ENCODE assay signal across 8 cellular contexts in the genomic region with DNA sequence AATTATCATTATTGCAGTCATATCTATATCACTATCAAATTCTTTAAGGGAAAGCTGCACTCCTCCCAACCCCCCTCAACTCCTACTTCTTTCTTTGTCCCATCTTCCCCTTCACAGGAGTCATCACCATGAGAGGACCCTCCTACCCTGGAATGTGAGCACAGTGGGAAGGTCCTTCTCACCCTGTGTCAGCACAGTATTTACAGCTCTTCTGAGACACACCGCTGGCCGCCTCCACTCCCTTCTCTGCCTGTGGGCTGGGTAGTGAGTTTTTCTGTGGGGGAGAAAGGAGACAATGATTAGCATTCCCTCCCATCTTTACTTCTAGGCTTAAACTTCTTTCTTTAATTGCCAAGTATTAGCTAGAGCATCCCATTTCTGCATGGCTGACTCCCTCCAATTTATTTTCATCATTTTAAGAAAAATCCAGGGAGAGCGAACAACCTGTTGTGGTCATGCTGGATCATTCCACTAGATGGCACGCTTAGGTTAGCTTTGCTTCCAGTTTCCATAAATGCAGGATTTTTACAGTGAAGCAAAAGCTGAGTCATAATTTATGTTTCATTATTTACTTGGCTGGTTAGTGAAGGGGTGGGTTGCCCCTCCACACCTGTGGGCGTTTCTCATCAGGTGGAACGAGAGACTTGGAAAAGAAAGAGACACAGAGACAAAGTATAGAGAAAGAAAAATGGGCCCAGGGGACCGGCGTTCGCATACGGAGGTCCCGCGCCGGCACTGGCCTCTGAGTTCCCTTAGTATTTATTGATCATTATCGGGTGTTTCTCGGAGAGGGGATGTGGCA.
DNase-seq lines count a peak whose midpoint lies in the region; ATAC-seq, FAIRE-seq and TF ChIP-seq lines count a peak whose summit lies in the region.

No MANE protein-coding gene starts in this region.

- peak overlapping the region; percentile 77 for H3K4me3 ChIP-seq in OCI-LY3 (ENCODE audit: low read length)
- H3K4me3 ChIP-seq in GM12878: peak overlapping the region; percentile 31; the same call in 1 of the 2 replicates
- peak overlapping the region; percentile 33; the same call in 1 of the 2 replicates for H3K4me3 ChIP-seq in iPS DF 6.9 (ENCODE audit: low read length)

- no peaks in the 10 kb centered on the region for H3K36me3 ChIP-seq in OCI-LY3 (replicated peaks; ENCODE audit: low read depth, low read length)
- no peaks in the 10 kb centered on the region for H3K36me3 ChIP-seq in GM12878 (ENCODE audit: control insufficient read depth in 2 of 2, insufficient read depth in 2 of 2, low read length in 1 of 2)
- no peaks in the 10 kb centered on the region for H3K36me3 ChIP-seq in iPS DF 6.9 (ENCODE audit: control insufficient read depth, insufficient read depth, low read length)

- ATAC-seq in GM21390 (IDR thresholded peaks at IDR 0.05; ENCODE audit: unreplicated experiment) (peak; percentile 91), HG03575 (IDR thresholded peaks at IDR 0.05; ENCODE audit: extremely low read depth, insufficient number of reproducible peaks, low FRiP score, unreplicated experiment) (peak; percentile 90), GM12878 (peak; percentile 95), sciatic nerve (peak; percentile 76)
- ATAC-seq in effector memory CD8-positive, alpha-beta T cell (replicated peaks): no peak

- peaks cover 12% of the 10 kb centered on the region for H3K4me1 ChIP-seq in OCI-LY3 (ENCODE audit: low read length)
- H3K4me1 ChIP-seq in GM12878 (ENCODE audit: control insufficient read depth, insufficient read depth, low read length): 0 out of 2 replicates have a peak, but pooled peaks cover 2% of the 10 kb centered on the region
- peaks cover 2% of the 10 kb centered on the region; the same call in 1 of the 2 replicates for H3K4me1 ChIP-seq in iPS DF 6.9 (ENCODE audit: control insufficient read depth, insufficient read depth, low read length)

- WGBS in GM12878 (ENCODE audit: insufficient coverage, insufficient replicate concordance, low lambda C conversion rate, missing lambda C conversion rate): 16% methylated on average over 15 of the region's 15 CpGs
- no CpG with 5 or more reads among the region's 15 CpGs for WGBS in iPS DF 6.9 (ENCODE audit: insufficient coverage, insufficient read length)

- H4K20me1 ChIP-seq in OCI-LY3 (ENCODE audit: insufficient read depth, low read length): no peaks in the 10 kb centered on the region
- H4K20me1 ChIP-seq in GM12878 (ENCODE audit: control insufficient read depth, insufficient read depth): no peaks in the 10 kb centered on the region

- H3K9ac ChIP-seq in OCI-LY3 (ENCODE audit: low read length) (peak overlapping the region; percentile 53; the same call in 1 of the 2 replicates), GM12878 (ENCODE audit: control insufficient read depth, insufficient read depth, low read length) (no peak overlapping the region)

- POLR2A ChIA-PET in GM12878 (lab: Charles Lee): no interaction called here

- H3K9me3 Mint-ChIP-seq in effector memory CD8-positive, alpha-beta T cell: peaks cover 11 to 16% of the 10 kb centered on the region in 2 donors

- TF ChIP-seq POLR2A in GM12878 (IDR thresholded peaks at IDR 0.05; ENCODE audit: low read depth, low read length): no peak

- no peaks in the 10 kb centered on the region for H3K36me3 Mint-ChIP-seq in effector memory CD8-positive, alpha-beta T cell (ENCODE audit: insufficient read depth)

- BruUV-seq in GM12878 (replicated peaks; lab: Mats Ljungman, UMichigan): no TSS peak

- no peaks in the 10 kb centered on the region for H3K9me3 ChIP-seq in OCI-LY3 (ENCODE audit: insufficient read depth, low read length)
- no peaks in the 10 kb centered on the region for H3K9me3 ChIP-seq in GM12878 (replicated peaks; ENCODE audit: control insufficient read depth, insufficient read depth, low read length)
- no peaks in the 10 kb centered on the region for H3K9me3 ChIP-seq in iPS DF 6.9 (ENCODE audit: control insufficient read depth, insufficient read depth, low read length)

- intact Hi-C loops in GM12878 (cut with micrococcal nuclease; ENCODE audit: unreplicated experiment) (loop anchor here (1.0 to 2.0 kb wide), 4 partner anchors 44 to 452 kb away; no protein-coding TSS in a partner anchor), sciatic nerve (cut with DNase I) (no loop called here)

- RAD21 ChIA-PET in GM12878 (lab: Charles Lee; ENCODE audit: unreplicated experiment): interaction anchor here (1.0 to 3.3 kb wide), 6 partner anchors 43 to 452 kb away, joined by 3 to 27 read pairs (median 5); no protein-coding TSS in a partner anchor

- SMC1A ChIA-PET in GM12878 (lab: Charles Lee; ENCODE audit: uncharacterized antibody, unreplicated experiment): interaction anchor here (1.0 to 3.6 kb wide), 13 partner anchors 20 to 456 kb away, joined by 3 to 24 read pairs (median 4); no protein-coding TSS in a partner anchor

- peak; percentile 95 for FAIRE-seq in GM12878 (lab: Jason Lieb, UNC)

- H3K4me2 ChIP-seq in OCI-LY3 (ENCODE audit: low read length) (peak overlapping the region; percentile 78), GM12878 (ENCODE audit: control insufficient read depth, insufficient read depth) (peak overlapping the region; percentile 53)

- peak; percentile 98 for TF ChIP-seq RAD21 in GM12878 (IDR thresholded peaks at IDR 0.05; ENCODE audit: insufficient read depth, low read depth, low read length)

- H3K79me2 ChIP-seq in OCI-LY3 (ENCODE audit: low read length): no peaks in the 10 kb centered on the region
- H3K79me2 ChIP-seq in GM12878 (ENCODE audit: control insufficient read depth, insufficient read depth, low read length): no peaks in the 10 kb centered on the region

- in situ Hi-C loops in GM12878 (cut with MboI): loop anchor here (5.0 kb wide), 1 partner anchor 399 kb away; no protein-coding TSS in a partner anchor

- H3K4me3 Mint-ChIP-seq in effector memory CD8-positive, alpha-beta T cell: peak overlapping the region in 1 of 2 donors; percentile 52

- TF ChIP-seq CTCF in OCI-LY3 (IDR thresholded peaks at IDR 0.05; ENCODE audit: low read depth, low read length): peak; percentile 82
- TF ChIP-seq CTCF in GM12878 (IDR thresholded peaks at IDR 0.05 in 2 of 3, conservative IDR thresholded peaks at IDR 0.05 in 1 of 3; ENCODE audit: control insufficient read depth in 2 of 3, extremely low read depth in 1 of 3, insufficient read depth in 1 of 3, low read depth in 3 of 3, low read length in 3 of 3): peak; percentile 69 to 86 (median 79)

- CTCF ChIA-PET in GM12878 (lab: Yijun Ruan, JAX): interaction anchor here (0.7 to 3.3 kb wide), 27 partner anchors 8 to 516 kb away, joined by 3 to 44 read pairs (median 4); a partner anchor contains a TSS

- TF ChIP-seq EP300 in GM12878 (IDR thresholded peaks at IDR 0.05; ENCODE audit: borderline replicate concordance in 1 of 2, control insufficient read depth in 1 of 2, low read depth in 2 of 2, low read length in 2 of 2): no peak

- DNase-seq in GM04503 (ENCODE audit: low read depth): peak; percentile 4
- DNase-seq in GM12878 (ENCODE audit: low read depth, low spot score): peak; percentile 23
- DNase-seq in iPS DF 6.9 (ENCODE audit: low read depth, low spot score): peak; percentile 70
- no peak for DNase-seq in sciatic nerve (ENCODE audit: low spot score)
- no peak for DNase-seq in effector memory CD8-positive, alpha-beta T cell

- H2AFZ ChIP-seq in OCI-LY3 (ENCODE audit: low read depth, low read length) (peak overlapping the region; percentile 96; the same call in 1 of the 2 replicates), GM12878 (ENCODE audit: control insufficient read depth, low read depth, low read length) (peak overlapping the region; percentile 11)

- H3K27me3 Mint-ChIP-seq in effector memory CD8-positive, alpha-beta T cell: no peaks in the 10 kb centered on the region

- H3K27me3 ChIP-seq in OCI-LY3 (ENCODE audit: low read depth, low read length) (no peaks in the 10 kb centered on the region; the same call in 1 of the 2 replicates), GM12878 (replicated peaks in 1 of 2; ENCODE audit: control insufficient read depth in 2 of 2, insufficient read depth in 2 of 2, low read length in 1 of 2) (no peaks in the 10 kb centered on the region), iPS DF 6.9 (ENCODE audit: control insufficient read depth, insufficient read depth, low read length) (no peaks in the 10 kb centered on the region)

- H3K27ac ChIP-seq in OCI-LY3 (ENCODE audit: low read length) (no peak overlapping the region), GM12878 (ENCODE audit: control insufficient read depth, insufficient read depth) (no peak overlapping the region), iPS DF 6.9 (ENCODE audit: low read length) (no peak overlapping the region)

- H3K4me1 Mint-ChIP-seq in effector memory CD8-positive, alpha-beta T cell (ENCODE audit: low read depth in 2 of 2): no peaks in the 10 kb centered on the region

- no peak overlapping the region for H3K27ac Mint-ChIP-seq in effector memory CD8-positive, alpha-beta T cell

TF ChIP-seq in GM12878, 131 proteins besides CTCF, POLR2A, EP300 and RAD21 (continues in another document):
- TF ChIP-seq SMC3 (IDR thresholded peaks at IDR 0.05; ENCODE audit: borderline replicate concordance, low read length) (peak; percentile 80), MTA3 (IDR thresholded peaks at IDR 0.05; ENCODE audit: borderline replicate concordance, low read length) (no peak), ZNF24 (IDR thresholded peaks at IDR 0.05) (no peak), WRNIP1 (IDR thresholded peaks at IDR 0.05; ENCODE audit: borderline replicate concordance, low read depth, low read length) (no peak), MEF2A (IDR thresholded peaks at IDR 0.05; ENCODE audit: insufficient read depth, low read depth, low read length) (no peak), YY1 (IDR thresholded peaks at IDR 0.05; ENCODE audit: low read depth, low read length) (0 out of 2 replicates have a peak, but pooled peaks have one; percentile 22), TCF12 (IDR thresholded peaks at IDR 0.05; ENCODE audit: low read depth, low read length) (no peak)

Comparison
In these comparisons a context has a peak if more than half of its experiments do, and no peak if none do; other contexts are left out.
1. DNase-seq: peak in GM04503 (single experiment), GM12878 (single experiment) and iPS DF 6.9 (single experiment); none in sciatic nerve (single experiment) and effector memory CD8-positive, alpha-beta T cell (0 of 3).
2. Peak in every context shown above with its lines, with median percentiles within 50 percentile points of each other: H3K4me3 ChIP-seq.